In the genomic region with DNA sequence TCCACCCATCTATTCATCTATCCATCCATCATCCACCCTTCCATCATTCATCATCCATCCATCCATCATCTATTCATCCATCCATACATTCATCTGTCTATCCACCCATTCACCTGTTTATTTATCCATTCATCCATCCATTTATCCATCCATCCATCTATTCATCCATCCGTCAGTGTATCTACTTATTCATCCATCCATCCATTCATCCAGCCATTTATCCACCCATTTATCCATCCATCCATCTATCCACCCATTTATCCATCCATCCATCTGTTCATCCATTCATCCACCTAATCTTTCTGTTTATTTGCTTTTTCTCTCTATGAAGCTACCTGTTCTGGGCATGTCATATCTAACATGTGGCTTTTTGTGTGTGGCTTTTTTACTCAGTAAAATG, we compare ENCODE assay signal across 33 cellular contexts.
"Had no signal": no experiment of that assay in that cellular context is flagged by ENCODE, and none has a peak within 500 bp of the region (broad histone marks: within the 10 kb centered on the region; RNA-seq: fewer than 3 reads in every experiment).

No MANE protein-coding gene starts in this region.

- H3K27me3 ChIP-seq: adrenal gland, body of pancreas, brain microvascular endothelial cell, cardiac muscle cell had no signal

- H3K36me3 ChIP-seq: adrenal gland, brain microvascular endothelial cell, breast epithelium, cardiac muscle cell had no signal

- ATAC-seq: activated CD8-positive, alpha-beta T cell treated with anti-CD3 and anti-CD28 coated beads for 36 hours; activated naive CD4-positive, alpha-beta T cell treated with anti-CD3 and anti-CD28 coated beads, Interleukin-2, amount 50 U/mL, for 72 hours; activated T-cell treated with anti-CD3 and anti-CD28 coated beads, Interleukin-2, amount 50 U/mL, for 4 hours; activated T-cell treated with anti-CD3 and anti-CD28 coated beads, Interleukin-2, amount 50 U/mL, for 72 hours; activated T-helper 17 cell treated with anti-CD3 and anti-CD28 coated beads, Interleukin-2, amount 50 U/mL, for 72 hours; body of pancreas had no signal

- H3K4me3 ChIP-seq: adrenal gland, body of pancreas, breast epithelium, cardiac muscle cell had no signal

- DNase-seq: activated B cell treated with CpG ODN at 0.5 μM for 24 hours; activated CD4-positive, alpha-beta memory T cell treated with anti-CD3 and anti-CD28 coated beads for 36 hours; activated CD4-positive, alpha-beta T cell treated with anti-CD3 and anti-CD28 coated beads for 4 hours; activated CD4-positive, alpha-beta T cell treated with anti-CD3 and anti-CD28 coated beads, Interleukin-2, amount 10 ng/mL, durations not matched to agents 24 days and 14 days; activated CD4-positive, alpha-beta T cell treated with anti-CD3 and anti-CD28 coated beads, Interleukin-2, amount 50 U/mL, for 1 hour; activated CD4-positive, alpha-beta T cell treated with anti-CD3 and anti-CD28 coated beads, Interleukin-2, amount 50 U/mL, for 4 hours; activated CD4-positive, CD25-positive, alpha-beta regulatory T cell treated with anti-CD3 and anti-CD28 coated beads, Interleukin-2, amount 50 U/mL, for 72 hours; activated CD8-positive, alpha-beta memory T cell treated with anti-CD3 and anti-CD28 coated beads, Interleukin-2, amount 50 U/mL, for 4 hours; activated CD8-positive, alpha-beta T cell treated with anti-CD3 and anti-CD28 coated beads for 36 hours; activated effector memory CD4-positive, alpha-beta T cell treated with anti-CD3 and anti-CD28 coated beads, Interleukin-2, amount 50 U/mL, for 16 hours; activated gamma-delta T cell treated with Interleukin-2 at 50 U/mL for 16 hours; activated naive CD4-positive, alpha-beta T cell; activated naive CD4-positive, alpha-beta T cell treated with anti-CD3 and anti-CD28 coated beads for 36 hours; activated naive CD4-positive, alpha-beta T cell treated with anti-CD3 and anti-CD28 coated beads, Interleukin-2, amount 50 U/mL, for 16 hours; activated naive CD8-positive, alpha-beta T cell treated with anti-CD3 and anti-CD28 coated beads for 36 hours; activated T-cell treated with anti-CD3 and anti-CD28 coated beads for 4 hours; activated T-cell treated with anti-CD3 and anti-CD28 coated beads, Interleukin-2, amount 50 U/mL, for 1 hour; activated T-cell treated with anti-CD3 and anti-CD28 coated beads, Interleukin-2, amount 50 U/mL, for 4 hours; activated T-cell treated with anti-CD3 and anti-CD28 coated beads, Interleukin-2, amount 50 U/mL, for 72 hours; adrenal gland; amniotic stem cell; aorta; body of pancreas; brain microvascular endothelial cell; caudate nucleus; cerebellar nuclear complex; T-helper 2 cell; T-helper 9 cell had no signal

- FAIRE-seq: TTC549 had no signal
